Comparison of ENCODE assay signal across 1 cellular context in genomic region chr4:78200949-78201348, GRCh38.
TF ChIP-seq lines count a peak whose summit lies in the region.

No MANE protein-coding gene starts in this region.

TF ChIP-seq in HepG2, 621 proteins besides CTCF, POLR2A, EP300 and RAD21 (continued from another document and continues in another):
- TF ChIP-seq PATZ1 (CRISPR knock-in tag; IDR thresholded peaks at IDR 0.05) (0 out of 2 replicates have a peak, but pooled peaks have one; percentile 9), CREB3 (CRISPR knock-in tag; IDR thresholded peaks at IDR 0.05) (no peak), TARDBP (CRISPR knock-in tag; IDR thresholded peaks at IDR 0.05) (0 out of 2 replicates have a peak, but pooled peaks have one; percentile 32), ZNF296 (CRISPR knock-in tag; conservative IDR thresholded peaks at IDR 0.05) (no peak), SAP130 (CRISPR knock-in tag; IDR thresholded peaks at IDR 0.05; ENCODE audit: low read depth) (0 out of 2 replicates have a peak, but pooled peaks have one; percentile 18), TBL1XR1 (IDR thresholded peaks at IDR 0.05; ENCODE audit: borderline replicate concordance, low read length, partially characterized antibody) (no peak), ZNF44 (CRISPR knock-in tag; IDR thresholded peaks at IDR 0.05) (no peak), ZFX (CRISPR knock-in tag; IDR thresholded peaks at IDR 0.05; ENCODE audit: low read depth) (no peak), GMEB1 (CRISPR knock-in tag; IDR thresholded peaks at IDR 0.05; ENCODE audit: borderline replicate concordance) (no peak), TBX2 (CRISPR knock-in tag; IDR thresholded peaks at IDR 0.05; ENCODE audit: borderline replicate concordance) (peak; percentile 59; the same call in 1 of the 2 replicates), SOX6 (IDR thresholded peaks at IDR 0.05) (no peak), SOX6 (CRISPR knock-in tag; IDR thresholded peaks at IDR 0.05) (peak; percentile 73), CREM (IDR thresholded peaks at IDR 0.05) (peak; percentile 63; the same call in 1 of the 2 replicates), CREM (CRISPR knock-in tag; IDR thresholded peaks at IDR 0.05) (no peak), ZNF609 (CRISPR knock-in tag; IDR thresholded peaks at IDR 0.05; ENCODE audit: borderline replicate concordance) (peak; percentile 63; the same call in 1 of the 2 replicates), GATA4 (IDR thresholded peaks at IDR 0.05; ENCODE audit: borderline replicate concordance, low read depth) (no peak), RARA (CRISPR knock-in tag; IDR thresholded peaks at IDR 0.05) (peak; percentile 55), FOXA1 (IDR thresholded peaks at IDR 0.05) (no peak), FOXA1 (CRISPR knock-in tag; IDR thresholded peaks at IDR 0.05) (peak; percentile 68; the same call in 1 of the 2 replicates), MYC (CRISPR knock-in tag; IDR thresholded peaks at IDR 0.05; ENCODE audit: borderline replicate concordance) (no peak), NCOA2 (CRISPR knock-in tag; IDR thresholded peaks at IDR 0.05) (peak; percentile 63), NFIC (IDR thresholded peaks at IDR 0.05; ENCODE audit: low read length) (peak; percentile 75; the same call in 1 of the 2 replicates), KDM1A (CRISPR knock-in tag; IDR thresholded peaks at IDR 0.05) (no peak), PRPF4 (IDR thresholded peaks at IDR 0.05; ENCODE audit: low read depth, low read length, poor library complexity, severe bottlenecking) (no peak), TAF15 (IDR thresholded peaks at IDR 0.05; ENCODE audit: low read depth, low read length, poor library complexity, severe bottlenecking) (no peak), KMT2B (CRISPR knock-in tag; IDR thresholded peaks at IDR 0.05) (no peak), CEBPG (CRISPR knock-in tag; IDR thresholded peaks at IDR 0.05) (peak; percentile 49), SKI (IDR thresholded peaks at IDR 0.05; ENCODE audit: partially characterized antibody) (peak; percentile 69), ZBTB40 (IDR thresholded peaks at IDR 0.05) (no peak), ZBTB40 (CRISPR knock-in tag; IDR thresholded peaks at IDR 0.05) (no peak), ZNF772 (CRISPR knock-in tag; IDR thresholded peaks at IDR 0.05) (no peak), HNF4G (IDR thresholded peaks at IDR 0.05; ENCODE audit: borderline replicate concordance, low read depth, low read length) (peak; percentile 37; the same call in 1 of the 2 replicates), HNF4G (CRISPR knock-in tag; IDR thresholded peaks at IDR 0.05; ENCODE audit: borderline replicate concordance, low read depth) (no peak), RXRB (CRISPR knock-in tag; IDR thresholded peaks at IDR 0.05; ENCODE audit: borderline replicate concordance) (peak; percentile 55), NR2F1 (CRISPR knock-in tag; IDR thresholded peaks at IDR 0.05) (peak; percentile 27 to 72; a peak in 3 of 4 replicates), STAT5B (CRISPR knock-in tag; IDR thresholded peaks at IDR 0.05) (no peak)
- TF ChIP-seq, protein P1, sequence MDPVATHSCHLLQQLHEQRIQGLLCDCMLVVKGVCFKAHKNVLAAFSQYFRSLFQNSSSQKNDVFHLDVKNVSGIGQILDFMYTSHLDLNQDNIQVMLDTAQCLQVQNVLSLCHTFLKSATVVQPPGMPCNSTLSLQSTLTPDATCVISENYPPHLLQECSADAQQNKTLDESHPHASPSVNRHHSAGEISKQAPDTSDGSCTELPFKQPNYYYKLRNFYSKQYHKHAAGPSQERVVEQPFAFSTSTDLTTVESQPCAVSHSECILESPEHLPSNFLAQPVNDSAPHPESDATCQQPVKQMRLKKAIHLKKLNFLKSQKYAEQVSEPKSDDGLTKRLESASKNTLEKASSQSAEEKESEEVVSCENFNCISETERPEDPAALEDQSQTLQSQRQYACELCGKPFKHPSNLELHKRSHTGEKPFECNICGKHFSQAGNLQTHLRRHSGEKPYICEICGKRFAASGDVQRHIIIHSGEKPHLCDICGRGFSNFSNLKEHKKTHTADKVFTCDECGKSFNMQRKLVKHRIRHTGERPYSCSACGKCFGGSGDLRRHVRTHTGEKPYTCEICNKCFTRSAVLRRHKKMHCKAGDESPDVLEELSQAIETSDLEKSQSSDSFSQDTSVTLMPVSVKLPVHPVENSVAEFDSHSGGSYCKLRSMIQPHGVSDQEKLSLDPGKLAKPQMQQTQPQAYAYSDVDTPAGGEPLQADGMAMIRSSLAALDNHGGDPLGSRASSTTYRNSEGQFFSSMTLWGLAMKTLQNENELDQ (CRISPR knock-in tag; IDR thresholded peaks at IDR 0.05; ENCODE audit: borderline replicate concordance) = no peak
- TF ChIP-seq, protein P2, sequence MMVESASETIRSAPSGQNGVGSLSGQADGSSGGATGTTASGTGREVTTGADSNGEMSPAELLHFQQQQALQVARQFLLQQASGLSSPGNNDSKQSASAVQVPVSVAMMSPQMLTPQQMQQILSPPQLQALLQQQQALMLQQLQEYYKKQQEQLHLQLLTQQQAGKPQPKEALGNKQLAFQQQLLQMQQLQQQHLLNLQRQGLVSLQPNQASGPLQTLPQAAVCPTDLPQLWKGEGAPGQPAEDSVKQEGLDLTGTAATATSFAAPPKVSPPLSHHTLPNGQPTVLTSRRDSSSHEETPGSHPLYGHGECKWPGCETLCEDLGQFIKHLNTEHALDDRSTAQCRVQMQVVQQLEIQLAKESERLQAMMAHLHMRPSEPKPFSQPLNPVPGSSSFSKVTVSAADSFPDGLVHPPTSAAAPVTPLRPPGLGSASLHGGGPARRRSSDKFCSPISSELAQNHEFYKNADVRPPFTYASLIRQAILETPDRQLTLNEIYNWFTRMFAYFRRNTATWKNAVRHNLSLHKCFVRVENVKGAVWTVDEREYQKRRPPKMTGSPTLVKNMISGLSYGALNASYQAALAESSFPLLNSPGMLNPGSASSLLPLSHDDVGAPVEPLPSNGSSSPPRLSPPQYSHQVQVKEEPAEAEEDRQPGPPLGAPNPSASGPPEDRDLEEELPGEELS (CRISPR knock-in tag; IDR thresholded peaks at IDR 0.05) = peak; percentile 59
